ENCODE assay signal across 21 cellular contexts in the genomic region with DNA sequence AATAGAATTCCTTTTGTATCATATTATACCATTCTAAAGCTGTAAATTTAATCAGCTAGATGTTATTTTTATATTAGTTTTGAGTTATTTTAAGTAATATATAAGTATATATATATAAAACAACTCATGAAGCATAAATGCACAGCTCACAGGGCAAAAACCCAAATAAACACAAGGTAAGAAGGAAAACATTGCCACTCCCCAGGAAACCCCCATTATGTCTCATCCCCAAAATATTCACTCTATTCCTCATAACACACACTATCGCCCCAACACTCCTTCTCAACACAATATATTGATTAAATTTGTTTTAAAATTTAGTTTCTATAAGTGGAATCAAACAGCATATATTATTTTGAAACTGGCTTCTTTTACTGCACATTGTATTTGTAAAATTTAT.
"Had no signal": no experiment of that assay in that cellular context is flagged by ENCODE, and none has a peak within 500 bp of the region (broad histone marks: within the 10 kb centered on the region; RNA-seq: fewer than 3 reads in every experiment).

No MANE protein-coding gene starts in this region.

- H3K4me3 ChIP-seq: left ventricle myocardium inferior, lung, mucosa of descending colon, ovary, skin epidermis, suprapubic skin, thoracic aorta, tibial artery, upper lobe of right lung had no signal

- H3K27ac ChIP-seq: left ventricle myocardium inferior, ovary, skin epidermis, suprapubic skin, thoracic aorta, tibial artery, upper lobe of right lung had no signal

- H3K9me3 ChIP-seq: suprapubic skin, upper lobe of right lung had no signal

- H3K27me3 ChIP-seq: suprapubic skin, tibial artery, upper lobe of right lung had no signal

- DNase-seq: hypothalamus; immature natural killer cell; left ventricle myocardium inferior; midbrain; mucosa of descending colon; naive thymus-derived CD4-positive, alpha-beta T cell; ovary; retina; right cardiac atrium; stimulated activated CD4-positive, alpha-beta T cell treated with anti-CD3 and anti-CD28 coated beads, Interleukin-4, amount 100 ng/mL, for 24 hours; stimulated activated naive CD4-positive, alpha-beta T cell; tibial artery; trophoblast cell; upper lobe of right lung had no signal

- H3K36me3 ChIP-seq: left ventricle myocardium inferior, ovary, suprapubic skin, thoracic aorta, tibial artery, upper lobe of right lung had no signal

- ATAC-seq: mucosa of descending colon; naive thymus-derived CD4-positive, alpha-beta T cell; natural killer cell treated with Interleukin-12 subunit alpha and Interleukin-12 subunit beta and Interleukin-15 and Interleukin-18, amount 100 ng/mL, for 72 hours; right cardiac atrium; sciatic nerve; stimulated activated effector memory CD8-positive, alpha-beta T cell treated with anti-CD3 and anti-CD28 coated beads, Interleukin-12 subunit alpha, Interleukin-12 subunit beta, amount 100 ng/mL, for 72 hours; upper lobe of right lung had no signal

- H3K4me1 ChIP-seq: left ventricle myocardium inferior, suprapubic skin, tibial artery, upper lobe of right lung had no signal
